ENCODE assay signal across 9 cellular contexts in the genomic region with DNA sequence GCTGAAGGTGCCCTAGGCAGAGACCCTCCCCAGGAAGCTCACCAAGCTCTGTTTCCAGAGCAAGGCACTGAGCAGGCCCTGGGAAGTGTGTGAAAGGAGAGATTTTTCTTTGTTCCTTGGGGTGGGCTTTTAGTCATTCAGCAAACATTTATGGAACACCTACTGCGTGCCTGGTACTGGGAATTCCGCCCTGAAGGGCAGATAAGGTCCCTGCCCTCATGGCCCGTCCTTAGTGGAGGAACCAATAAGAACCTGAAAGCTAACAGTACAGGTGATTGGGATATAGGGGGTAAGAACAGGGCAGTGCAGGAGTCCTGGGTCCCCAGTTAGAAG. TPM values are rescaled to one million over a fixed set of nuclear protein-coding genes. Genes with fewer than 3 reads are reported as not detected.
DNase-seq lines count a peak whose midpoint lies in the region; ATAC-seq and TF ChIP-seq lines count a peak whose summit lies in the region.
"Had no signal": no experiment of that assay in that cellular context is flagged by ENCODE, and none has a peak within 500 bp of the region (broad histone marks: within the 10 kb centered on the region; RNA-seq: fewer than 3 reads in every experiment).

No MANE protein-coding gene starts in this region.

- POLR2A ChIA-PET in SK-N-SH (lab: Yijun Ruan, JAX): interaction anchor here (1.0 kb wide), 1 partner anchor 73 kb away, joined by 3 read pairs; a partner anchor contains a TSS

- H3K36me3 ChIP-seq in SK-N-SH (replicated peaks in 1 of 2; ENCODE audit: control insufficient read depth in 1 of 2, insufficient read depth in 2 of 2, low read length in 1 of 2) (no peaks in the 10 kb centered on the region), subcutaneous abdominal adipose tissue (ENCODE audit: control insufficient read depth in 5 of 5, insufficient read depth in 5 of 5, low read length in 5 of 5) (no peaks in the 10 kb centered on the region)

- peaks cover 3% of the 10 kb centered on the region for H3K27me3 Mint-ChIP-seq in activated T-helper 2 cell treated with anti-CD3 and anti-CD28 coated beads, Interferon-gamma antibody, Interleukin-2, Interleukin-4, amounts not matched to agents 10 μg/mL and 5 μg/mL and 100 μg/mL, durations not matched to agents 14 hours and 24 hours and 36 hours (ENCODE audit: low read depth)
- H3K27me3 Mint-ChIP-seq in immature natural killer cell (ENCODE audit: low read depth in 3 of 3): peaks cover 0 to 9% (median 0%) of the 10 kb centered on the region in 3 donors

- intact Hi-C loops in activated T-helper 2 cell treated with anti-CD3 and anti-CD28 coated beads, Interferon-gamma antibody, Interleukin-2, Interleukin-4, amounts not matched to agents 10 μg/mL and 5 μg/mL and 100 μg/mL, durations not matched to agents 14 hours and 24 hours and 36 hours (cut with micrococcal nuclease): no loop called here

- 67% methylated on average over 3 of the region's 3 CpGs for WGBS in SK-N-SH (ENCODE audit: low lambda C conversion rate)

- H2AFZ ChIP-seq in SK-N-SH (ENCODE audit: low read depth): peak overlapping the region; percentile 70

- peak overlapping the region; percentile 66 for H3K9ac ChIP-seq in SK-N-SH
- H3K9ac ChIP-seq in subcutaneous abdominal adipose tissue (ENCODE audit: low read length in 5 of 5): peak overlapping the region in 3 of 5 donors; percentile 59 to 65 (median 63)

- H3K27ac ChIP-seq in SK-N-SH (ENCODE audit: low read depth in 2 of 2, low read length in 1 of 2) (peak overlapping the region; percentile 61 to 89), subcutaneous abdominal adipose tissue (ENCODE audit: low read depth, low read length) (peak overlapping the region; percentile 83)

- H3K4me3 ChIP-seq in SK-N-SH (ENCODE audit: low read depth in 2 of 2, low read length in 1 of 2) (peak overlapping the region; percentile 63 to 68), subcutaneous abdominal adipose tissue (ENCODE audit: low read depth in 1 of 5, low read length in 5 of 5) (peak overlapping the region in 4 of 5 donors; percentile 62 to 71 (median 65))

- no peaks in the 10 kb centered on the region for H3K9me3 ChIP-seq in SK-N-SH
- no peaks in the 10 kb centered on the region for H3K9me3 ChIP-seq in subcutaneous abdominal adipose tissue (ENCODE audit: control insufficient read depth in 5 of 5, low read length in 5 of 5)

- TF ChIP-seq POLR2A in erythroblast (IDR thresholded peaks at IDR 0.05; ENCODE audit: low read length): no peak

- peak overlapping the region; percentile 80 for H3K27ac Mint-ChIP-seq in activated T-helper 2 cell treated with anti-CD3 and anti-CD28 coated beads, Interferon-gamma antibody, Interleukin-2, Interleukin-4, amounts not matched to agents 10 μg/mL and 5 μg/mL and 100 μg/mL, durations not matched to agents 14 hours and 24 hours and 36 hours
- H3K27ac Mint-ChIP-seq in immature natural killer cell: peak overlapping the region; percentile 76 to 93 (median 90)

- TF ChIP-seq RAD21 in SK-N-SH (IDR thresholded peaks at IDR 0.05; ENCODE audit: low read length): no peak

- H3K4me3 Mint-ChIP-seq in activated T-helper 2 cell treated with anti-CD3 and anti-CD28 coated beads, Interferon-gamma antibody, Interleukin-2, Interleukin-4, amounts not matched to agents 10 μg/mL and 5 μg/mL and 100 μg/mL, durations not matched to agents 14 hours and 24 hours and 36 hours (ENCODE audit: low read depth): peak overlapping the region; percentile 87
- H3K4me3 Mint-ChIP-seq in immature natural killer cell: peak overlapping the region; percentile 77 to 88 (median 82)

- H3K27me3 ChIP-seq in SK-N-SH (ENCODE audit: insufficient read depth): no peaks in the 10 kb centered on the region
- H3K27me3 ChIP-seq in subcutaneous abdominal adipose tissue (ENCODE audit: control insufficient read depth in 5 of 5, insufficient read depth in 4 of 5, low read length in 5 of 5): no peaks in the 10 kb centered on the region

- peaks cover 18% of the 10 kb centered on the region for H3F3A ChIP-seq in SK-N-SH (replicated peaks; ENCODE audit: insufficient read depth)

- H3K4me1 Mint-ChIP-seq in activated T-helper 2 cell treated with anti-CD3 and anti-CD28 coated beads, Interferon-gamma antibody, Interleukin-2, Interleukin-4, amounts not matched to agents 10 μg/mL and 5 μg/mL and 100 μg/mL, durations not matched to agents 14 hours and 24 hours and 36 hours (ENCODE audit: low read depth): peaks cover 26% of the 10 kb centered on the region
- peaks cover 25 to 31% of the 10 kb centered on the region in 2 donors for H3K4me1 Mint-ChIP-seq in immature natural killer cell

- peaks cover 12% of the 10 kb centered on the region for H3K36me3 Mint-ChIP-seq in activated T-helper 2 cell treated with anti-CD3 and anti-CD28 coated beads, Interferon-gamma antibody, Interleukin-2, Interleukin-4, amounts not matched to agents 10 μg/mL and 5 μg/mL and 100 μg/mL, durations not matched to agents 14 hours and 24 hours and 36 hours (ENCODE audit: low read depth)
- no peaks in the 10 kb centered on the region for H3K36me3 Mint-ChIP-seq in immature natural killer cell

- H3K4me2 ChIP-seq in SK-N-SH: peak overlapping the region; percentile 87

- H4K20me1 ChIP-seq in SK-N-SH (ENCODE audit: insufficient read depth): no peaks in the 10 kb centered on the region

- H3K79me2 ChIP-seq in SK-N-SH (ENCODE audit: insufficient read depth): peaks cover 7% of the 10 kb centered on the region; the same call in 1 of the 2 replicates

- TF ChIP-seq CTCF in SK-N-SH (IDR thresholded peaks at IDR 0.05): no peak

- no peak for TF ChIP-seq EP300 in SK-N-SH (IDR thresholded peaks at IDR 0.05; ENCODE audit: borderline replicate concordance in 1 of 2, low read depth in 1 of 2, low read length in 1 of 2)

- H3K4me1 ChIP-seq in SK-N-SH (ENCODE audit: control insufficient read depth in 1 of 2, insufficient read depth in 2 of 2, low read depth in 1 of 2, low read length in 1 of 2) (peaks cover 9 to 35% of the 10 kb centered on the region in 2 experiments; a peak in 2 of 4 replicates), subcutaneous abdominal adipose tissue (ENCODE audit: control insufficient read depth in 5 of 5, insufficient read depth in 5 of 5, low read length in 5 of 5) (peaks cover 5 to 47% (median 38%) of the 10 kb centered on the region in 5 donors)

- DNase-seq in SK-N-SH (no peak), immature natural killer cell (no peak), erythroblast (lab: John Stamatoyannopoulos, UW) (no peak), pons (ENCODE audit: low spot score) (no peak)
- no peak for DNase-seq in activated T-helper 2 cell treated with anti-CD3 and anti-CD28 coated beads, Interferon-gamma antibody, Interleukin-2, Interleukin-4, amounts not matched to agents 10 μg/mL and 5 μg/mL and 100 μg/mL, durations not matched to agents 14 hours and 24 hours and 36 hours (ENCODE audit: low spot score)

- no peaks in the 10 kb centered on the region for H3K9me3 Mint-ChIP-seq in activated T-helper 2 cell treated with anti-CD3 and anti-CD28 coated beads, Interferon-gamma antibody, Interleukin-2, Interleukin-4, amounts not matched to agents 10 μg/mL and 5 μg/mL and 100 μg/mL, durations not matched to agents 14 hours and 24 hours and 36 hours
- no peaks in the 10 kb centered on the region for H3K9me3 Mint-ChIP-seq in immature natural killer cell

- CTCF ChIA-PET in SK-N-SH (lab: Yijun Ruan, JAX): interaction anchor here (1.0 to 1.2 kb wide), 3 partner anchors 64 to 119 kb away, joined by 3 read pairs; a partner anchor contains a TSS

- ATAC-seq in SK-N-SH treated with all-trans-retinoic acid at 6 μM for 48 hours: no peak
- no peak for ATAC-seq in GM21576 (IDR thresholded peaks at IDR 0.05; ENCODE audit: unreplicated experiment)

- H3K9me2 ChIP-seq in SK-N-SH: no peaks in the 10 kb centered on the region

TF ChIP-seq in SK-N-SH, 30 proteins besides CTCF, POLR2A, EP300 and RAD21 (continues in another document):
- TF ChIP-seq TCF12 (IDR thresholded peaks at IDR 0.05): no peak

TF ChIP-seq in SK-N-SH treated with all-trans-retinoic acid at 6 μM for 48 hours, 23 proteins besides CTCF, POLR2A, EP300 and RAD21 (continues in another document):
- TF ChIP-seq CSDC2 (CRISPR knock-in tag; IDR thresholded peaks at IDR 0.05): no peak
- TF ChIP-seq ZC3H10 (CRISPR knock-in tag; IDR thresholded peaks at IDR 0.05): no peak

RNA-seq across cellular contexts. Expression of a gene that starts 3.9 kb away (rescaled TPM):
- 132 and 135 TPM in 2 replicates for polyA plus RNA-seq in SK-N-SH (2012; rRNA removed)
- polyA plus RNA-seq in SK-N-SH (2012; cell fraction: cytosol; rRNA removed): 90.4 and 111 TPM in 2 replicates
- 166 and 231 TPM in 2 replicates for polyA plus RNA-seq in SK-N-SH (2012; cell fraction: nucleus; rRNA removed)
- total RNA-seq in activated T-helper 2 cell treated with anti-CD3 and anti-CD28 coated beads, Interferon-gamma antibody, Interleukin-2, Interleukin-4, amounts not matched to agents 10 μg/mL and 5 μg/mL and 100 μg/mL, durations not matched to agents 14 hours and 24 hours and 36 hours: 58.5 and 62.0 TPM in 2 replicates
- polyA plus RNA-seq in immature natural killer cell: 100 to 1,000 TPM; 154 to 255 (median 189) TPM

RNA-seq across cellular contexts. Expression of a gene that starts 10.0 kb away (rescaled TPM):
- not detected in 2 replicates for polyA plus RNA-seq in SK-N-SH (2012; rRNA removed)
- polyA plus RNA-seq in SK-N-SH (2012; cell fraction: cytosol; rRNA removed): not detected in 2 replicates
- not detected in 2 replicates for polyA plus RNA-seq in SK-N-SH (2012; cell fraction: nucleus; rRNA removed)
- 0.73 and 1.0 TPM in 2 replicates for total RNA-seq in activated T-helper 2 cell treated with anti-CD3 and anti-CD28 coated beads, Interferon-gamma antibody, Interleukin-2, Interleukin-4, amounts not matched to agents 10 μg/mL and 5 μg/mL and 100 μg/mL, durations not matched to agents 14 hours and 24 hours and 36 hours
- polyA plus RNA-seq in immature natural killer cell: 1 to 10 TPM in 1 of 3 donors, not detected in 2; 1.6 TPM

RNA-seq across cellular contexts. Expression of a gene that starts 12.6 kb away (rescaled TPM):
- polyA plus RNA-seq in SK-N-SH (2012; rRNA removed) (not detected in 2 replicates), immature natural killer cell (1 to 10 TPM in 1 of 3 donors, under 1 TPM in 1, not detected in 1; 0.23 to 2.5 TPM)
- not detected in 2 replicates for polyA plus RNA-seq in SK-N-SH (2012; cell fraction: cytosol; rRNA removed)
- polyA plus RNA-seq in SK-N-SH (2012; cell fraction: nucleus; rRNA removed): not detected in 2 replicates
- total RNA-seq in activated T-helper 2 cell treated with anti-CD3 and anti-CD28 coated beads, Interferon-gamma antibody, Interleukin-2, Interleukin-4, amounts not matched to agents 10 μg/mL and 5 μg/mL and 100 μg/mL, durations not matched to agents 14 hours and 24 hours and 36 hours: not detected in 2 replicates
- total RNA-seq: NCI-H460 had no signal

RNA-seq across cellular contexts. Expression of a gene that starts 17.7 kb away (rescaled TPM):
- polyA plus RNA-seq in SK-N-SH (2012; rRNA removed) (192 and 207 TPM in 2 replicates), immature natural killer cell (100 to 1,000 TPM; 130 to 163 (median 157) TPM)
- 112 and 149 TPM in 2 replicates for polyA plus RNA-seq in SK-N-SH (2012; cell fraction: cytosol; rRNA removed)
- polyA plus RNA-seq in SK-N-SH (2012; cell fraction: nucleus; rRNA removed): 125 and 141 TPM in 2 replicates
- total RNA-seq in activated T-helper 2 cell treated with anti-CD3 and anti-CD28 coated beads, Interferon-gamma antibody, Interleukin-2, Interleukin-4, amounts not matched to agents 10 μg/mL and 5 μg/mL and 100 μg/mL, durations not matched to agents 14 hours and 24 hours and 36 hours: 190 and 191 TPM in 2 replicates

RNA-seq across cellular contexts. Expression of a gene that starts 21.9 kb away (rescaled TPM):
- polyA plus RNA-seq in SK-N-SH (2012; rRNA removed): 195 and 220 TPM in 2 replicates
- polyA plus RNA-seq in SK-N-SH (2012; cell fraction: cytosol; rRNA removed): 55.4 and 101 TPM in 2 replicates
- polyA plus RNA-seq in SK-N-SH (2012; cell fraction: nucleus; rRNA removed): 184 and 233 TPM in 2 replicates
- total RNA-seq in activated T-helper 2 cell treated with anti-CD3 and anti-CD28 coated beads, Interferon-gamma antibody, Interleukin-2, Interleukin-4, amounts not matched to agents 10 μg/mL and 5 μg/mL and 100 μg/mL, durations not matched to agents 14 hours and 24 hours and 36 hours: 177 and 186 TPM in 2 replicates
- polyA plus RNA-seq in immature natural killer cell: 10 to 100 TPM in 1 of 3 donors, 1 to 10 TPM in 2; 7.1 to 10.3 (median 9.2) TPM
